ENCODE assay signal across 13 cellular contexts in the genomic region with DNA sequence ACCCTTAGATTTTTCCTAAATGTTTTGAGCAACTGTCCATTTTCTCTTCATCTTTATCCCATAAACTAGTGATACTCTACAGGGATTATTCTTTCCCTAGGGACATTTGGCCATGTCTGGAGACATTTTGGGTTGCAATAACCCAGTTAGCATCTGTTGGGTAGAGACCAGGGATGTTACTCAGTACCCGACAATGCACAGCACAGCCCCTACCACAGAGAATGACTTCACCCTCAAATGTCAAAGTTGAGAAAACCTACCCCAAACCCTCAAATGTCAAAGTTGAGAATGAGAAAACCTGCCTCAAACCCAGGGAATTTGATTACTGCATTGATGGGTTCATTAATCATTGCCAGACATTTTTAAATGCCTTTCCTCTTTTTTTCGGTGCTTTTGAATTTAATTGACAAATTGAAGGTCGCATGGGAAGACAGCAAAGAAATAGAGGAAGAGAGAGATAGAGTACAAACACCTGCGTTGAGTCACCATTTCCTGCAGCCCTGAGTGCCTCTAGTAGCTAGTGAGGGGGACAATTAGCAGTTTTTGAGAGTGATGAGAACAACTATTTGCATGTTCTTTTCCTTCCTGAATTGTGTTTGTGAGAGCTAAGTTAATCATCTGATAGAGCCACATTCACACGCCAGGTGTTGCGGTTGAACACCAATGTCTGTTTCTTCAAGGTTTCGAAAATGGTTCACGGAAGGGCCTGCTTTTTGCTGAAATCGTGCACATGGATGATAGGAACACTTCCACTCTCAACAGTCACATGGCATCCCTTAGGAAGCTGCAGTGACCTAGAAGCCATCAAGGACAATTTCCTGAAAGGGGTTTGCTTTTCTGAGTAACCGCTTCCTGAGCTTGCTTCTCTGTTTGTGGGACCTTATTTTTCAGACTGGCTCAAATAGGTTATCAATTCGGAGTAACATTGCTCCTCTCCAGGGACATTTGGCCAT.
A peak's percentile ranks its signal among the peaks of the same experiment; 100 is the strongest.
DNase-seq lines count a peak whose midpoint lies in the region; ATAC-seq, FAIRE-seq and TF ChIP-seq lines count a peak whose summit lies in the region.
"Had no signal": no experiment of that assay in that cellular context is flagged by ENCODE, and none has a peak within 500 bp of the region (broad histone marks: within the 10 kb centered on the region; RNA-seq: fewer than 3 reads in every experiment).

No MANE protein-coding gene starts in this region.

- intact Hi-C loops in activated CD8-positive, alpha-beta T cell treated with anti-CD3 and anti-CD28 coated beads for 36 hours (cut with micrococcal nuclease) = no loop called here
- intact Hi-C loops in pancreas (cut with DNase I) = no loop called here

- H3K36me3 ChIP-seq in thymus (ENCODE audit: control insufficient read depth, insufficient read depth) = no peaks in the 10 kb centered on the region
- no peaks in the 10 kb centered on the region for H3K36me3 ChIP-seq in pancreas

- H3K27me3 ChIP-seq in thymus (ENCODE audit: control insufficient read depth, insufficient read depth) (no peaks in the 10 kb centered on the region), pancreas (no peaks in the 10 kb centered on the region)

- H3K27me3 Mint-ChIP-seq in activated CD8-positive, alpha-beta T cell treated with anti-CD3 and anti-CD28 coated beads for 36 hours = no peaks in the 10 kb centered on the region
- H3K27me3 Mint-ChIP-seq in activated CD8-positive, alpha-beta T cell treated with anti-CD3 and anti-CD28 coated beads, Interleukin-2, amount 10 ng/mL, durations not matched to agents 7 days and 5 days (ENCODE audit: low read depth) = no peaks in the 10 kb centered on the region

- H3K4me1 Mint-ChIP-seq in activated CD8-positive, alpha-beta T cell treated with anti-CD3 and anti-CD28 coated beads for 36 hours (ENCODE audit: low read depth) = peaks cover 2% of the 10 kb centered on the region
- peaks cover 10% of the 10 kb centered on the region for H3K4me1 Mint-ChIP-seq in activated CD8-positive, alpha-beta T cell treated with anti-CD3 and anti-CD28 coated beads, Interleukin-2, amount 10 ng/mL, durations not matched to agents 7 days and 5 days (ENCODE audit: low read depth)
- H3K4me1 Mint-ChIP-seq: natural killer cell had no signal

- H3K4me3 ChIP-seq in thymus (ENCODE audit: low read length) (no peak overlapping the region), pancreas (no peak overlapping the region)
- H3K4me3 ChIP-seq: coronary artery had no signal

- WGBS in thymus = 66% methylated on average over 11 of the region's 11 CpGs
- 73% methylated on average over 11 of the region's 11 CpGs for WGBS in pancreas, 2 donors

- no peak for TF ChIP-seq CTCF in activated CD8-positive, alpha-beta T cell treated with anti-CD3 and anti-CD28 coated beads for 36 hours (IDR thresholded peaks at IDR 0.05)
- TF ChIP-seq CTCF in pancreas (IDR thresholded peaks at IDR 0.05) = no peak

- DNase-seq in activated CD8-positive, alpha-beta T cell treated with anti-CD3 and anti-CD28 coated beads for 36 hours = peak; percentile 10
- DNase-seq in activated CD8-positive, alpha-beta T cell treated with anti-CD3 and anti-CD28 coated beads, Interleukin-2, amount 10 ng/mL, durations not matched to agents 7 days and 5 days = no peak
- DNase-seq in SKM-1 treated with dmso at 0.1 percent for 144 hours (lab: John Stamatoyannopoulos, UW; ENCODE audit: unreplicated experiment) (no peak), A172 (ENCODE audit: low spot score) (no peak), pancreas (no peak)
- DNase-seq: activated CD8-positive, alpha-beta memory T cell treated with anti-CD3 and anti-CD28 coated beads, Interleukin-2, amount 50 U/mL, for 4 hours; natural killer cell; stimulated activated CD4-positive, alpha-beta T cell treated with anti-CD3 and anti-CD28 coated beads, Interleukin-4, amount 100 ng/mL, for 24 hours had no signal

- FAIRE-seq in pancreas (lab: Jason Lieb, UNC) = no peak

- CTCF ChIA-PET in activated CD8-positive, alpha-beta T cell treated with anti-CD3 and anti-CD28 coated beads for 36 hours (lab: Charles Lee) = no interaction called here
- CTCF ChIA-PET in activated CD8-positive, alpha-beta T cell treated with anti-CD3 and anti-CD28 coated beads, Interleukin-2, amount 10 ng/mL, durations not matched to agents 7 days and 5 days (lab: Charles Lee) = no interaction called here

- ATAC-seq in activated CD8-positive, alpha-beta T cell treated with anti-CD3 and anti-CD28 coated beads for 36 hours = peak; percentile 51
- no peak for ATAC-seq in activated CD8-positive, alpha-beta T cell treated with anti-CD3 and anti-CD28 coated beads, Interleukin-2, amount 10 ng/mL, durations not matched to agents 7 days and 5 days
- ATAC-seq in HG02610 (IDR thresholded peaks at IDR 0.05; ENCODE audit: unreplicated experiment) = peak; percentile 96
- peak; percentile 97 for ATAC-seq in HG03520 (IDR thresholded peaks at IDR 0.05; ENCODE audit: unreplicated experiment)
- no peak for ATAC-seq in pancreas
- ATAC-seq: natural killer cell had no signal

- no peaks in the 10 kb centered on the region for H3K36me3 Mint-ChIP-seq in activated CD8-positive, alpha-beta T cell treated with anti-CD3 and anti-CD28 coated beads for 36 hours (ENCODE audit: low read depth)
- no peaks in the 10 kb centered on the region for H3K36me3 Mint-ChIP-seq in activated CD8-positive, alpha-beta T cell treated with anti-CD3 and anti-CD28 coated beads, Interleukin-2, amount 10 ng/mL, durations not matched to agents 7 days and 5 days (ENCODE audit: low read depth)
- H3K36me3 Mint-ChIP-seq: natural killer cell had no signal

- H3K9me3 ChIP-seq in thymus (ENCODE audit: control insufficient read depth) (no peaks in the 10 kb centered on the region), pancreas (no peaks in the 10 kb centered on the region)

- H3K27ac Mint-ChIP-seq in activated CD8-positive, alpha-beta T cell treated with anti-CD3 and anti-CD28 coated beads for 36 hours = peak overlapping the region; percentile 68
- H3K27ac Mint-ChIP-seq in activated CD8-positive, alpha-beta T cell treated with anti-CD3 and anti-CD28 coated beads, Interleukin-2, amount 10 ng/mL, durations not matched to agents 7 days and 5 days = no peak overlapping the region
- H3K27ac Mint-ChIP-seq: natural killer cell had no signal

- peak overlapping the region; percentile 31 for H3K27ac ChIP-seq in thymus (ENCODE audit: low read depth)
- H3K27ac ChIP-seq in pancreas = no peak overlapping the region
- H3K27ac ChIP-seq: coronary artery, RWPE1 had no signal

- POLR2A ChIA-PET in activated CD8-positive, alpha-beta T cell treated with anti-CD3 and anti-CD28 coated beads for 36 hours (lab: Charles Lee) = interaction anchor here (1.1 kb wide), 1 partner anchor 143 kb away, joined by 3 read pairs; no protein-coding TSS in a partner anchor
- POLR2A ChIA-PET in activated CD8-positive, alpha-beta T cell treated with anti-CD3 and anti-CD28 coated beads, Interleukin-2, amount 10 ng/mL, durations not matched to agents 7 days and 5 days (lab: Charles Lee) = no interaction called here

- H3K4me1 ChIP-seq in thymus (ENCODE audit: control insufficient read depth, insufficient read depth, low read length) (no peaks in the 10 kb centered on the region), pancreas (no peaks in the 10 kb centered on the region)

- no peaks in the 10 kb centered on the region for H3K9me3 Mint-ChIP-seq in activated CD8-positive, alpha-beta T cell treated with anti-CD3 and anti-CD28 coated beads for 36 hours
- no peaks in the 10 kb centered on the region for H3K9me3 Mint-ChIP-seq in activated CD8-positive, alpha-beta T cell treated with anti-CD3 and anti-CD28 coated beads, Interleukin-2, amount 10 ng/mL, durations not matched to agents 7 days and 5 days (ENCODE audit: insufficient read depth)

- no peak overlapping the region for H3K4me3 Mint-ChIP-seq in activated CD8-positive, alpha-beta T cell treated with anti-CD3 and anti-CD28 coated beads for 36 hours
- no peak overlapping the region for H3K4me3 Mint-ChIP-seq in activated CD8-positive, alpha-beta T cell treated with anti-CD3 and anti-CD28 coated beads, Interleukin-2, amount 10 ng/mL, durations not matched to agents 7 days and 5 days
- H3K4me3 Mint-ChIP-seq: natural killer cell had no signal

Comparison
In these comparisons a context has a peak if more than half of its experiments do, and no peak if none do; other contexts are left out.
1. ATAC-seq: peak in activated CD8-positive, alpha-beta T cell treated with anti-CD3 and anti-CD28 coated beads for 36 hours (single experiment), HG02610 (single experiment) and HG03520 (single experiment); none in activated CD8-positive, alpha-beta T cell treated with anti-CD3 and anti-CD28 coated beads, Interleukin-2, amount 10 ng/mL, durations not matched to agents 7 days and 5 days (single experiment) and pancreas (0 of 4).